25 cellular contexts compared by ENCODE assay signal in the genomic region with DNA sequence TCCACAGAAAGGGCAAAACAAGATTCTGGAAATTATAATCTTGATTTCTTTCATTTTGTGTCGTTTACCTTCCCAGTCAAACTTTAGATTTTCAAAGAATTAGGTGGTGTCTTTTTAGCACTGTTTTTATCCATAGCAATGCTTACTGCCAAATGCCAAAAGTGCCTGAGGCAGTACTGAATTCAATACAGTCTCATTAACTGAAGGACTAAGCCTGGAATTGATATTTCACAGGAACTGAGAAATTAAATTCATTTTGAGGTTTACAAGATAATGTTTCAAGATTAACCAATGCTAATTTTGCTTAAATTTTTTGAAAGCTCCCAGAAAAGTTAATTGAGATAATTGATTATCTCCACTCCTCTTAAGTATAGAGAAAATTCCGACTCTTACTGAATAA.
"Had no signal": no experiment of that assay in that cellular context is flagged by ENCODE, and none has a peak within 500 bp of the region (broad histone marks: within the 10 kb centered on the region; RNA-seq: fewer than 3 reads in every experiment).

No MANE protein-coding gene starts in this region.

- H3K4me3 ChIP-seq: K562 had no signal

- DNase-seq: Kasumi-1, MV-4-11, NCI-H1048, NCI-H1105, NCI-H1436 treated with DMSO at 0.1 percent for 48 hours, NCI-H1694, NCI-H187 treated with DMSO at 0.1 percent for 48 hours, NCI-H2081, NCI-H2171, NCI-H226, NCI-H446, NCI-H510A, NCI-H524 treated with DMSO at 0.1 percent for 48 hours, NCI-H69, NCI-H82, Right ventricle myocardium superior, RPMI8226, SIG-M5, SW 1271, T-cell had no signal

- H3K27ac ChIP-seq: HL-60, KMS-11 had no signal

- H3K9ac ChIP-seq: KMS-11 had no signal

- H3K4me2 ChIP-seq: KMS-11 had no signal

- FAIRE-seq: HTR-8/SVneo, K562, RCC 7860 had no signal
